1 cellular context compared by ENCODE assay signal in genomic region chr11:15826826-15827225, GRCh38.
TF ChIP-seq lines count a peak whose summit lies in the region.

No MANE protein-coding gene starts in this region.

TF ChIP-seq in HEK293, 187 proteins besides CTCF, POLR2A, EP300 and RAD21 (continued from another document):
- no peak for TF ChIP-seq PRDM2 (tag by site-specific recombination; IDR thresholded peaks at IDR 0.05; ENCODE audit: borderline replicate concordance)
- peak; percentile 39; the same call in 1 of the 2 replicates for TF ChIP-seq GLIS1 (tag by site-specific recombination; IDR thresholded peaks at IDR 0.05)
- peak; percentile 49; the same call in 1 of the 2 replicates for TF ChIP-seq GLIS2 (tag by site-specific recombination; IDR thresholded peaks at IDR 0.05)
- TF ChIP-seq ZNF274 (IDR thresholded peaks at IDR 0.05; ENCODE audit: low read length) = no peak
- no peak for TF ChIP-seq ZNF274 (tag by site-specific recombination; IDR thresholded peaks at IDR 0.05; ENCODE audit: borderline replicate concordance)
- no peak for TF ChIP-seq ZNF473 (tag by site-specific recombination; IDR thresholded peaks at IDR 0.05)
- TF ChIP-seq KLF17 (tag by site-specific recombination; IDR thresholded peaks at IDR 0.05) = no peak
- no peak for TF ChIP-seq ZSCAN16 (tag by site-specific recombination; IDR thresholded peaks at IDR 0.05)
- TF ChIP-seq SCRT2 (tag by site-specific recombination; IDR thresholded peaks at IDR 0.05) = no peak
- TF ChIP-seq ZNF629 (tag by site-specific recombination; IDR thresholded peaks at IDR 0.05) = no peak
- TF ChIP-seq ZNF544 (tag by site-specific recombination; IDR thresholded peaks at IDR 0.05) = no peak
- no peak for TF ChIP-seq ZNF639 (tag by site-specific recombination; IDR thresholded peaks at IDR 0.05)
- no peak for TF ChIP-seq ZNF214 (tag by site-specific recombination; IDR thresholded peaks at IDR 0.05; ENCODE audit: borderline replicate concordance)
- no peak for TF ChIP-seq ZNF350 (tag by site-specific recombination; IDR thresholded peaks at IDR 0.05)
- TF ChIP-seq ZNF16 (tag by site-specific recombination; IDR thresholded peaks at IDR 0.05; ENCODE audit: low read depth) = no peak
- no peak for TF ChIP-seq ZFP3 (tag by site-specific recombination; IDR thresholded peaks at IDR 0.05; ENCODE audit: low read depth)
- TF ChIP-seq ZNF510 (tag by site-specific recombination; IDR thresholded peaks at IDR 0.05; ENCODE audit: insufficient replicate concordance) = no peak
- TF ChIP-seq KLF8 (tag by site-specific recombination; IDR thresholded peaks at IDR 0.05) = no peak
- TF ChIP-seq ZNF416 (tag by site-specific recombination; IDR thresholded peaks at IDR 0.05) = no peak
- no peak for TF ChIP-seq ZNF221 (tag by site-specific recombination; IDR thresholded peaks at IDR 0.05; ENCODE audit: borderline replicate concordance)
- TF ChIP-seq ZNF394 (tag by site-specific recombination; IDR thresholded peaks at IDR 0.05; ENCODE audit: borderline replicate concordance) = no peak
- no peak for TF ChIP-seq ZNF76 (tag by site-specific recombination; IDR thresholded peaks at IDR 0.05; ENCODE audit: borderline replicate concordance, low read depth)
